In genomic region chr1:209207701-209208286, GRCh38 we compare ENCODE assay signal across 9 cellular contexts.
DNase-seq lines count a peak whose midpoint lies in the region; ATAC-seq and TF ChIP-seq lines count a peak whose summit lies in the region.
"Had no signal": no experiment of that assay in that cellular context is flagged by ENCODE, and none has a peak within 500 bp of the region (broad histone marks: within the 10 kb centered on the region; RNA-seq: fewer than 3 reads in every experiment).

No MANE protein-coding gene starts in this region.

- H3K36me3 ChIP-seq in ovary: no peaks in the 10 kb centered on the region

- TF ChIP-seq CTCF in glutamatergic neuron (IDR thresholded peaks at IDR 0.05; ENCODE audit: partially characterized antibody, unreplicated experiment) (peak; percentile 61), ovary (IDR thresholded peaks at IDR 0.05) (peak in 1 of 3 donors; percentile 27)

- H3K4me1 ChIP-seq in ovary (ENCODE audit: insufficient read depth): peaks cover 4% of the 10 kb centered on the region

- H3K27me3 Mint-ChIP-seq in activated T-cell treated with anti-CD3 and anti-CD28 coated beads, Interleukin-2, amount 50 U/mL, for 4 hours (ENCODE audit: low read depth): peaks cover 52% of the 10 kb centered on the region
- peaks cover 21% of the 10 kb centered on the region for H3K27me3 Mint-ChIP-seq in activated CD8-positive, alpha-beta T cell treated with anti-CD3 and anti-CD28 coated beads, Interleukin-2, amount 10 ng/mL, durations not matched to agents 7 days and 5 days (ENCODE audit: low read depth)
- no peaks in the 10 kb centered on the region for H3K27me3 Mint-ChIP-seq in glutamatergic neuron (ENCODE audit: unreplicated experiment)

- intact Hi-C loops in ovary (cut with DNase I): no loop called here

- ATAC-seq in activated T-cell treated with anti-CD3 and anti-CD28 coated beads, Interleukin-2, amount 50 U/mL, for 4 hours: peak; percentile 59 to 61
- peak; percentile 77 for ATAC-seq in HG02623 (IDR thresholded peaks at IDR 0.05; ENCODE audit: unreplicated experiment)
- peak; percentile 73 for ATAC-seq in activated CD8-positive, alpha-beta T cell treated with anti-CD3 and anti-CD28 coated beads, Interleukin-2, amount 10 ng/mL, durations not matched to agents 7 days and 5 days
- ATAC-seq in HG02840 (IDR thresholded peaks at IDR 0.05; ENCODE audit: low FRiP score, unreplicated experiment): no peak

- H3K4me1 Mint-ChIP-seq in activated T-cell treated with anti-CD3 and anti-CD28 coated beads, Interleukin-2, amount 50 U/mL, for 4 hours (ENCODE audit: low read depth): peaks cover 3% of the 10 kb centered on the region
- H3K4me1 Mint-ChIP-seq in activated CD8-positive, alpha-beta T cell treated with anti-CD3 and anti-CD28 coated beads, Interleukin-2, amount 10 ng/mL, durations not matched to agents 7 days and 5 days (ENCODE audit: low read depth): peaks cover 2% of the 10 kb centered on the region
- H3K4me1 Mint-ChIP-seq in glutamatergic neuron (ENCODE audit: low read depth, unreplicated experiment): peaks cover 24% of the 10 kb centered on the region

- H3K9me3 Mint-ChIP-seq in activated T-cell treated with anti-CD3 and anti-CD28 coated beads, Interleukin-2, amount 50 U/mL, for 4 hours: no peaks in the 10 kb centered on the region
- H3K9me3 Mint-ChIP-seq in activated CD8-positive, alpha-beta T cell treated with anti-CD3 and anti-CD28 coated beads, Interleukin-2, amount 10 ng/mL, durations not matched to agents 7 days and 5 days (ENCODE audit: insufficient read depth): no peaks in the 10 kb centered on the region
- H3K9me3 Mint-ChIP-seq in glutamatergic neuron (ENCODE audit: unreplicated experiment): no peaks in the 10 kb centered on the region
- H3K9me3 Mint-ChIP-seq: natural killer cell treated with Interleukin-12 subunit alpha and Interleukin-12 subunit beta and Interleukin-15 and Interleukin-18, amount 100 ng/mL, for 72 hours had no signal

- H3K9me3 ChIP-seq in ovary: no peaks in the 10 kb centered on the region

- H3K27ac Mint-ChIP-seq in activated CD8-positive, alpha-beta T cell treated with anti-CD3 and anti-CD28 coated beads, Interleukin-2, amount 10 ng/mL, durations not matched to agents 7 days and 5 days: no peak overlapping the region
- peak overlapping the region; percentile 72 for H3K27ac Mint-ChIP-seq in glutamatergic neuron (ENCODE audit: unreplicated experiment)
- H3K27ac Mint-ChIP-seq: natural killer cell treated with Interleukin-12 subunit alpha and Interleukin-12 subunit beta and Interleukin-15 and Interleukin-18, amount 100 ng/mL, for 72 hours had no signal

- WGBS in ovary, 3 donors: 1% methylated on average over 31 of the region's 31 CpGs

- TF ChIP-seq POLR2A in ovary (IDR thresholded peaks at IDR 0.05): no peak

- CTCF ChIA-PET in activated CD8-positive, alpha-beta T cell treated with anti-CD3 and anti-CD28 coated beads, Interleukin-2, amount 10 ng/mL, durations not matched to agents 7 days and 5 days (lab: Charles Lee): interaction anchor here (0.9 to 2.0 kb wide), 6 partner anchors 10 to 555 kb away, joined by 3 to 9 read pairs (median 4); no protein-coding TSS in a partner anchor

- no peak for DNase-seq in activated T-cell treated with anti-CD3 and anti-CD28 coated beads, Interleukin-2, amount 50 U/mL, for 4 hours
- no peak for DNase-seq in activated T-cell treated with anti-CD3 and anti-CD28 coated beads, Interleukin-2, amount 50 U/mL, for 1 hour
- DNase-seq in NCI-H1694 treated with DMSO at 0.1 percent for 48 hours (lab: John Stamatoyannopoulos, UW) (peak; percentile 53), glutamatergic neuron (peak; percentile 87), ovary (peak; percentile 28 to 70 (median 50))
- peak; percentile 27 for DNase-seq in activated CD8-positive, alpha-beta T cell treated with anti-CD3 and anti-CD28 coated beads, Interleukin-2, amount 10 ng/mL, durations not matched to agents 7 days and 5 days

- no peak overlapping the region for H3K27ac ChIP-seq in ovary

- H3K4me3 ChIP-seq in ovary: peak overlapping the region; percentile 14

- no peaks in the 10 kb centered on the region for H3K36me3 Mint-ChIP-seq in activated T-cell treated with anti-CD3 and anti-CD28 coated beads, Interleukin-2, amount 50 U/mL, for 4 hours (ENCODE audit: insufficient read depth)
- H3K36me3 Mint-ChIP-seq in activated CD8-positive, alpha-beta T cell treated with anti-CD3 and anti-CD28 coated beads, Interleukin-2, amount 10 ng/mL, durations not matched to agents 7 days and 5 days (ENCODE audit: low read depth): no peaks in the 10 kb centered on the region
- no peaks in the 10 kb centered on the region for H3K36me3 Mint-ChIP-seq in glutamatergic neuron (ENCODE audit: unreplicated experiment)
- H3K36me3 Mint-ChIP-seq: natural killer cell treated with Interleukin-12 subunit alpha and Interleukin-12 subunit beta and Interleukin-15 and Interleukin-18, amount 100 ng/mL, for 72 hours had no signal

- POLR2A ChIA-PET in activated CD8-positive, alpha-beta T cell treated with anti-CD3 and anti-CD28 coated beads, Interleukin-2, amount 10 ng/mL, durations not matched to agents 7 days and 5 days (lab: Charles Lee): no interaction called here

- TF ChIP-seq EP300 in ovary (IDR thresholded peaks at IDR 0.05): no peak

- no peak overlapping the region for H3K4me3 Mint-ChIP-seq in activated T-cell treated with anti-CD3 and anti-CD28 coated beads, Interleukin-2, amount 50 U/mL, for 4 hours
- no peak overlapping the region for H3K4me3 Mint-ChIP-seq in activated CD8-positive, alpha-beta T cell treated with anti-CD3 and anti-CD28 coated beads, Interleukin-2, amount 10 ng/mL, durations not matched to agents 7 days and 5 days
- H3K4me3 Mint-ChIP-seq in glutamatergic neuron (ENCODE audit: unreplicated experiment): peak overlapping the region; percentile 88
- H3K4me3 Mint-ChIP-seq: natural killer cell treated with Interleukin-12 subunit alpha and Interleukin-12 subunit beta and Interleukin-15 and Interleukin-18, amount 100 ng/mL, for 72 hours had no signal

- H3K27me3 ChIP-seq in ovary: no peaks in the 10 kb centered on the region

Comparison
In these comparisons a context has a peak if more than half of its experiments do, and no peak if none do; other contexts are left out.
1. DNase-seq: peak in NCI-H1694 treated with DMSO at 0.1 percent for 48 hours (single experiment), activated CD8-positive, alpha-beta T cell treated with anti-CD3 and anti-CD28 coated beads, Interleukin-2, amount 10 ng/mL, durations not matched to agents 7 days and 5 days (single experiment), glutamatergic neuron (single experiment) and ovary (5 of 5); none in activated T-cell treated with anti-CD3 and anti-CD28 coated beads, Interleukin-2, amount 50 U/mL, for 4 hours (single experiment) and activated T-cell treated with anti-CD3 and anti-CD28 coated beads, Interleukin-2, amount 50 U/mL, for 1 hour (single experiment).